8 cellular contexts compared by ENCODE assay signal in the genomic region with DNA sequence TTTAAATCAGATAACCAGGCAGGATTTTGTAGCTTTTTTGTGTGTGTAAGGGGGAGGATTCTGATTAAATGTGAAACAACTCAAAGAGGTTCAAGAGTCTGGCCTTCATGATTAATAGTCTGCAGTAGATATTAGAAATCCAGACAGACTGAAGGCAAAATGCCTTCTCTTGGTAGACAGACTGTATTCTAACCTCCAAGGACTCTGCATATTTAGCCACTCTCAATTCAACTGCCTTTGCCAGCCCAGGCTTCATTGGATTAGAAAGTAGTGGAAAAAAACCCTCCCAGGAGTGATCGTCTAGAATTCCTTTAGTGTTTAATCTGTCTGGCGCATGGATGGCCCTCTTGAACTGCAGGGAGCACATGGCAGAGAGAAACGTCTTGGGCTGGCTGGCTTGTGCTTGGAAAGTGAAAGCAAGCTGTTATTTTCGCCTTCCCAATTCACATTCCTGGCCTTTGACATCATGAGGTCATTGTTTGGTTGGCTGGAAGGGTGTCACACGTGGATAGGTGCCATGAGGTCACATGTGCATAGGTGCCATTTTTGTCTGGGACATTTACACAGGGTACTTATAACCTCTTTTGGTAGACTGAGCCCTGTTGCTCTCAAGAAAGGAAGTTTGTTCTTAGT. TPM values are rescaled to one million over a fixed set of nuclear protein-coding genes. Genes with fewer than 3 reads are reported as not detected.
A peak's percentile ranks its signal among the peaks of the same experiment; 100 is the strongest.
DNase-seq lines count a peak whose midpoint lies in the region; ATAC-seq and TF ChIP-seq lines count a peak whose summit lies in the region.

No MANE protein-coding gene starts in this region.

- no peak overlapping the region for H3K4me3 Mint-ChIP-seq in endodermal cell

- H3K4me1 ChIP-seq in endodermal cell (ENCODE audit: control insufficient read depth, insufficient read depth, low read length): peaks cover 5% of the 10 kb centered on the region
- peaks cover 16 to 21% of the 10 kb centered on the region in 2 donors for H3K4me1 ChIP-seq in mucosa of rectum (ENCODE audit: control insufficient read depth in 2 of 2, insufficient read depth in 2 of 2, low read length in 2 of 2)

- H3K4me3 ChIP-seq in MG63 (peak overlapping the region; percentile 12), endodermal cell (ENCODE audit: low read length) (no peak overlapping the region), mucosa of rectum (ENCODE audit: low read length in 2 of 2) (no peak overlapping the region)

- H3K9me3 Mint-ChIP-seq in endodermal cell: no peaks in the 10 kb centered on the region

- peak; percentile 80 for DNase-seq in A172 (ENCODE audit: low spot score)
- peak; percentile 91 for DNase-seq in MG63
- DNase-seq in endodermal cell: peak; percentile 73
- no peak for DNase-seq in hypothalamus (lab: John Stamatoyannopoulos, UW)
- DNase-seq in NCI-H1048 (lab: John Stamatoyannopoulos, UW): no peak

- peak overlapping the region; percentile 19 for H3K27ac ChIP-seq in endodermal cell (ENCODE audit: low read depth, low read length)
- peak overlapping the region; percentile 29 to 53 for H3K27ac ChIP-seq in mucosa of rectum (ENCODE audit: low read depth in 2 of 2, low read length in 2 of 2)

- H3K9ac ChIP-seq in endodermal cell (ENCODE audit: extremely low read depth, low read length, poor library complexity, severe bottlenecking): no peak overlapping the region
- no peak overlapping the region for H3K9ac ChIP-seq in mucosa of rectum (ENCODE audit: low read depth in 1 of 2, low read length in 2 of 2)

- WGBS in endodermal cell (ENCODE audit: insufficient coverage in 1 of 2, insufficient read length in 1 of 2), 2 experiments: 25 to 63% methylated on average over 2 to 5 of the region's 5 CpGs

- H3K36me3 Mint-ChIP-seq in endodermal cell (ENCODE audit: low read depth): no peaks in the 10 kb centered on the region

- H3K9me3 ChIP-seq in MG63: no peaks in the 10 kb centered on the region
- no peaks in the 10 kb centered on the region for H3K9me3 ChIP-seq in endodermal cell (ENCODE audit: control insufficient read depth, low read length)
- no peaks in the 10 kb centered on the region for H3K9me3 ChIP-seq in mucosa of rectum (ENCODE audit: control insufficient read depth in 2 of 2, low read length in 2 of 2)

- TF ChIP-seq CTCF in endodermal cell (conservative IDR thresholded peaks at IDR 0.05): no peak

- H3K27me3 ChIP-seq in MG63: no peaks in the 10 kb centered on the region
- no peaks in the 10 kb centered on the region for H3K27me3 ChIP-seq in endodermal cell (ENCODE audit: control insufficient read depth, insufficient read depth, low read length, poor library complexity, severe bottlenecking)
- H3K27me3 ChIP-seq in mucosa of rectum (ENCODE audit: control insufficient read depth in 2 of 2, insufficient read depth in 2 of 2, low read length in 2 of 2): no peaks in the 10 kb centered on the region

- H3K36me3 ChIP-seq in MG63 (no peaks in the 10 kb centered on the region), endodermal cell (ENCODE audit: control insufficient read depth, insufficient read depth, low read length) (no peaks in the 10 kb centered on the region), mucosa of rectum (ENCODE audit: control insufficient read depth in 2 of 2, insufficient read depth in 2 of 2, low read length in 2 of 2) (no peaks in the 10 kb centered on the region)

- ATAC-seq in GM19467 (IDR thresholded peaks at IDR 0.05; ENCODE audit: unreplicated experiment) (no peak), GM19395 (IDR thresholded peaks at IDR 0.05; ENCODE audit: unreplicated experiment) (no peak)

- H3K27me3 Mint-ChIP-seq in endodermal cell (ENCODE audit: insufficient read depth): no peaks in the 10 kb centered on the region

- peaks cover 23% of the 10 kb centered on the region for H3K4me1 Mint-ChIP-seq in endodermal cell

- peak overlapping the region; percentile 15 for H3K27ac Mint-ChIP-seq in endodermal cell

RNA-seq across cellular contexts. Expression of gene NEDD9, which starts 30.8 kb away (rescaled TPM):
- 13.3 and 18.3 TPM in 2 replicates for total RNA-seq in A172 (2014; rRNA removed; shearing (Covaris generic))
- 8.9 and 9.3 TPM in 2 replicates for total RNA-seq in MG63 (2014; rRNA removed; shearing (Covaris generic); ENCODE audit: low replicate concordance)
- total RNA-seq in endodermal cell: 1 to 10 TPM; 1.7 to 7.4 TPM
- 24.6 TPM for polyA plus RNA-seq in endodermal cell (2013, experiment 1 of 2)
- polyA plus RNA-seq in endodermal cell (2013, experiment 2 of 2): 26.5 TPM

Comparison
In these comparisons a context has a peak if more than half of its experiments do, and no peak if none do; other contexts are left out.
1. DNase-seq: peak in A172 (single experiment), MG63 (single experiment) and endodermal cell (single experiment); none in hypothalamus (0 of 51) and NCI-H1048 (single experiment).